In genomic region chr4:65968873-65969272, GRCh38 we compare ENCODE assay signal across 19 cellular contexts.
DNase-seq lines count a peak whose midpoint lies in the region; ATAC-seq and TF ChIP-seq lines count a peak whose summit lies in the region.
"Had no signal": no experiment of that assay in that cellular context is flagged by ENCODE, and none has a peak within 500 bp of the region (broad histone marks: within the 10 kb centered on the region; RNA-seq: fewer than 3 reads in every experiment).

No MANE protein-coding gene starts in this region.

- H3K9me3 ChIP-seq in aorta (ENCODE audit: control insufficient read depth, low read length) (no peaks in the 10 kb centered on the region), Peyer's patch (no peaks in the 10 kb centered on the region)
- H3K9me3 ChIP-seq: left lung, transverse colon had no signal

- H3K4me1 Mint-ChIP-seq in stimulated activated memory B cell treated with anti-CD40 and anti-IgM and Interleukin-4, amounts not matched to agents 10 μg/mL and 1 μg/mL and 100 μg/mL, for 72 hours, result no peaks in the 10 kb centered on the region
- H3K4me1 Mint-ChIP-seq: activated B cell treated with CpG ODN at 0.5 μM for 24 hours; CD4-positive, alpha-beta memory T cell had no signal

- no peak overlapping the region for H3K27ac Mint-ChIP-seq in stimulated activated memory B cell treated with anti-CD40 and anti-IgM and Interleukin-4, amounts not matched to agents 10 μg/mL and 1 μg/mL and 100 μg/mL, for 72 hours
- H3K27ac Mint-ChIP-seq: activated B cell treated with CpG ODN at 0.5 μM for 24 hours; CD4-positive, alpha-beta memory T cell; effector memory CD8-positive, alpha-beta T cell; T-helper 1 cell treated with Interleukin-12 subunit alpha and Interleukin-12 subunit beta and Interleukin-4 antibody, amounts not matched to agents 30 μg/mL and 1 μg/mL, for 36 hours had no signal

- H3K27ac ChIP-seq in aorta (ENCODE audit: low read depth in 1 of 2, low read length in 2 of 2) (no peak overlapping the region), Peyer's patch (no peak overlapping the region)
- H3K27ac ChIP-seq: left lung, transverse colon had no signal

- H3K4me1 ChIP-seq in aorta (ENCODE audit: control insufficient read depth in 1 of 2, insufficient read depth in 2 of 2, low read length in 2 of 2) (no peaks in the 10 kb centered on the region), Peyer's patch (no peaks in the 10 kb centered on the region)
- H3K4me1 ChIP-seq: left lung, transverse colon had no signal

- no peaks in the 10 kb centered on the region for H3K36me3 Mint-ChIP-seq in stimulated activated memory B cell treated with anti-CD40 and anti-IgM and Interleukin-4, amounts not matched to agents 10 μg/mL and 1 μg/mL and 100 μg/mL, for 72 hours
- H3K36me3 Mint-ChIP-seq: CD4-positive, alpha-beta memory T cell had no signal

- H3K9me3 Mint-ChIP-seq in stimulated activated memory B cell treated with anti-CD40 and anti-IgM and Interleukin-4, amounts not matched to agents 10 μg/mL and 1 μg/mL and 100 μg/mL, for 72 hours, result peaks cover 5% of the 10 kb centered on the region
- H3K9me3 Mint-ChIP-seq: activated B cell treated with CpG ODN at 0.5 μM for 24 hours had no signal

- H3K27me3 Mint-ChIP-seq in stimulated activated memory B cell treated with anti-CD40 and anti-IgM and Interleukin-4, amounts not matched to agents 10 μg/mL and 1 μg/mL and 100 μg/mL, for 72 hours, result no peaks in the 10 kb centered on the region
- H3K27me3 Mint-ChIP-seq: activated B cell treated with CpG ODN at 0.5 μM for 24 hours; CD4-positive, alpha-beta memory T cell; effector memory CD8-positive, alpha-beta T cell had no signal

- H3K36me3 ChIP-seq in aorta (ENCODE audit: control insufficient read depth in 1 of 2, insufficient read depth in 2 of 2, low read length in 1 of 2), result no peaks in the 10 kb centered on the region
- H3K36me3 ChIP-seq in Peyer's patch, result no peaks in the 10 kb centered on the region
- H3K36me3 ChIP-seq: left lung, transverse colon had no signal

- peak; percentile 14 for DNase-seq in NCI-H1694 treated with DMSO at 0.1 percent for 48 hours (lab: John Stamatoyannopoulos, UW)
- DNase-seq in NCI-H1694 (lab: John Stamatoyannopoulos, UW), result no peak
- DNase-seq in astrocyte of the hippocampus (ENCODE audit: low read depth, low spot score), result peak; percentile 23
- DNase-seq in kidney tubule cell (ENCODE audit: low spot score), result peak; percentile 1
- DNase-seq in aorta, result no peak
- DNase-seq in Peyer's patch, result no peak
- DNase-seq: activated B cell treated with CpG ODN at 0.5 μM for 24 hours; CD4-positive, alpha-beta memory T cell; cerebellar nuclear complex; effector memory CD8-positive, alpha-beta T cell; left lung; NCI-H187 treated with DMSO at 0.1 percent for 48 hours; NCI-H510A treated with DMSO at 0.1 percent for 48 hours; SHP77; small intestine; transverse colon had no signal

- TF ChIP-seq POLR2A in Peyer's patch (IDR thresholded peaks at IDR 0.05), result no peak

- no peak for TF ChIP-seq CTCF in Peyer's patch (IDR thresholded peaks at IDR 0.05)

- ATAC-seq in aorta (ENCODE audit: low FRiP score), result peak; percentile 36
- ATAC-seq in stimulated activated memory B cell treated with anti-CD40 and anti-IgM and Interleukin-4, amounts not matched to agents 10 μg/mL and 1 μg/mL and 100 μg/mL, for 72 hours, result no peak
- ATAC-seq in HG03565 (IDR thresholded peaks at IDR 0.05; ENCODE audit: unreplicated experiment), result no peak
- ATAC-seq: effector memory CD8-positive, alpha-beta T cell; left lung had no signal

- H3K4me3 ChIP-seq in aorta (ENCODE audit: low read length in 2 of 2) (no peak overlapping the region), Peyer's patch (no peak overlapping the region)
- H3K4me3 ChIP-seq: left lung, transverse colon had no signal

- WGBS in aorta, 2 donors, result 56 to 57% methylated on average over 6 of the region's 6 CpGs

- H3K27me3 ChIP-seq in aorta (ENCODE audit: control insufficient read depth in 1 of 2, insufficient read depth in 2 of 2, low read length in 1 of 2) (no peaks in the 10 kb centered on the region), Peyer's patch (no peaks in the 10 kb centered on the region)
- H3K27me3 ChIP-seq: left lung, transverse colon had no signal

- H3K4me3 Mint-ChIP-seq in stimulated activated memory B cell treated with anti-CD40 and anti-IgM and Interleukin-4, amounts not matched to agents 10 μg/mL and 1 μg/mL and 100 μg/mL, for 72 hours, result no peak overlapping the region
- H3K4me3 Mint-ChIP-seq: activated B cell treated with CpG ODN at 0.5 μM for 24 hours; CD4-positive, alpha-beta memory T cell; effector memory CD8-positive, alpha-beta T cell; T-helper 1 cell treated with Interleukin-12 subunit alpha and Interleukin-12 subunit beta and Interleukin-4 antibody, amounts not matched to agents 30 μg/mL and 1 μg/mL, for 36 hours had no signal

- intact Hi-C loops in aorta (cut with DNase I), result no loop called here

Comparison
In these comparisons a context has a peak if more than half of its experiments do, and no peak if none do; other contexts are left out.
1. DNase-seq: peak in NCI-H1694 treated with DMSO at 0.1 percent for 48 hours (single experiment), astrocyte of the hippocampus (single experiment) and kidney tubule cell (single experiment); none in NCI-H1694 (single experiment), aorta (0 of 2) and Peyer's patch (0 of 3).